Comparison of ENCODE assay signal across 1 cellular context in the genomic region with DNA sequence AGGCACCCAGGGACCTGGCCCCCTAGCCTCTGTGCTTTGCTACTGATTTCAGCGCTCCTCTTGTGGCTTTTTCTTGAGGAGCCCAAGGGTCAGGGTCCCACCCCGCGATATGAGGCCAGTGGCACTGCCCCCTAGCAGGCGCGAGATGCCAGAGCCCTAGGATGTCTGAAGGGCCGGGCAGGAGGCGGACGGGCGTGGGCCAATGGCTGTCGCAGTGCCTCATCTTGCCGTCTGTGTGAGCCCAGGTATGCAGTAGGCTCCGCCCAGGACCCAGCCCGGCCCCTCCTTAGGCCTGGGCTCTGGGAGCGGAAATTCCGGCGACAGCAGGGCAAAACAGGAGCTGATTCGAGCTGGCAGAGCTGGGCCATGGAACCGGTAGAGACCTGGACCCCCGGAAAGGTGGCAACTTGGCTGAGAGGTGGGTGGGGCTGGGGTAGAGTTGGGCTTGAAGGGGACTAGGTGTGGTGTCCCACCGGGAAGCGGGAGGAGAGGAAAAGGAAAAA.
TF ChIP-seq lines count a peak whose summit lies in the region.

A gene with protein sequence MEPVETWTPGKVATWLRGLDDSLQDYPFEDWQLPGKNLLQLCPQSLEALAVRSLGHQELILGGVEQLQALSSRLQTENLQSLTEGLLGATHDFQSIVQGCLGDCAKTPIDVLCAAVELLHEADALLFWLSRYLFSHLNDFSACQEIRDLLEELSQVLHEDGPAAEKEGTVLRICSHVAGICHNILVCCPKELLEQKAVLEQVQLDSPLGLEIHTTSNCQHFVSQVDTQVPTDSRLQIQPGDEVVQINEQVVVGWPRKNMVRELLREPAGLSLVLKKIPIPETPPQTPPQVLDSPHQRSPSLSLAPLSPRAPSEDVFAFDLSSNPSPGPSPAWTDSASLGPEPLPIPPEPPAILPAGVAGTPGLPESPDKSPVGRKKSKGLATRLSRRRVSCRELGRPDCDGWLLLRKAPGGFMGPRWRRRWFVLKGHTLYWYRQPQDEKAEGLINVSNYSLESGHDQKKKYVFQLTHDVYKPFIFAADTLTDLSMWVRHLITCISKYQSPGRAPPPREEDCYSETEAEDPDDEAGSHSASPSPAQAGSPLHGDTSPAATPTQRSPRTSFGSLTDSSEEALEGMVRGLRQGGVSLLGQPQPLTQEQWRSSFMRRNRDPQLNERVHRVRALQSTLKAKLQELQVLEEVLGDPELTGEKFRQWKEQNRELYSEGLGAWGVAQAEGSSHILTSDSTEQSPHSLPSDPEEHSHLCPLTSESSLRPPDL (plus strand): TSS at position 310 of the 503 bp plus-strand sequence. CDS start 57 bp downstream, at position 367.

TF ChIP-seq in HepG2, 621 proteins besides CTCF, POLR2A, EP300 and RAD21 (continued from another document and continues in another):
- TF ChIP-seq, protein P1, sequence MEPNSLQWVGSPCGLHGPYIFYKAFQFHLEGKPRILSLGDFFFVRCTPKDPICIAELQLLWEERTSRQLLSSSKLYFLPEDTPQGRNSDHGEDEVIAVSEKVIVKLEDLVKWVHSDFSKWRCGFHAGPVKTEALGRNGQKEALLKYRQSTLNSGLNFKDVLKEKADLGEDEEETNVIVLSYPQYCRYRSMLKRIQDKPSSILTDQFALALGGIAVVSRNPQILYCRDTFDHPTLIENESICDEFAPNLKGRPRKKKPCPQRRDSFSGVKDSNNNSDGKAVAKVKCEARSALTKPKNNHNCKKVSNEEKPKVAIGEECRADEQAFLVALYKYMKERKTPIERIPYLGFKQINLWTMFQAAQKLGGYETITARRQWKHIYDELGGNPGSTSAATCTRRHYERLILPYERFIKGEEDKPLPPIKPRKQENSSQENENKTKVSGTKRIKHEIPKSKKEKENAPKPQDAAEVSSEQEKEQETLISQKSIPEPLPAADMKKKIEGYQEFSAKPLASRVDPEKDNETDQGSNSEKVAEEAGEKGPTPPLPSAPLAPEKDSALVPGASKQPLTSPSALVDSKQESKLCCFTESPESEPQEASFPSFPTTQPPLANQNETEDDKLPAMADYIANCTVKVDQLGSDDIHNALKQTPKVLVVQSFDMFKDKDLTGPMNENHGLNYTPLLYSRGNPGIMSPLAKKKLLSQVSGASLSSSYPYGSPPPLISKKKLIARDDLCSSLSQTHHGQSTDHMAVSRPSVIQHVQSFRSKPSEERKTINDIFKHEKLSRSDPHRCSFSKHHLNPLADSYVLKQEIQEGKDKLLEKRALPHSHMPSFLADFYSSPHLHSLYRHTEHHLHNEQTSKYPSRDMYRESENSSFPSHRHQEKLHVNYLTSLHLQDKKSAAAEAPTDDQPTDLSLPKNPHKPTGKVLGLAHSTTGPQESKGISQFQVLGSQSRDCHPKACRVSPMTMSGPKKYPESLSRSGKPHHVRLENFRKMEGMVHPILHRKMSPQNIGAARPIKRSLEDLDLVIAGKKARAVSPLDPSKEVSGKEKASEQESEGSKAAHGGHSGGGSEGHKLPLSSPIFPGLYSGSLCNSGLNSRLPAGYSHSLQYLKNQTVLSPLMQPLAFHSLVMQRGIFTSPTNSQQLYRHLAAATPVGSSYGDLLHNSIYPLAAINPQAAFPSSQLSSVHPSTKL (CRISPR knock-in tag; IDR thresholded peaks at IDR 0.05): 0 out of 2 replicates have a peak, but pooled peaks have one; percentile 17
- TF ChIP-seq MYNN (CRISPR knock-in tag; IDR thresholded peaks at IDR 0.05; ENCODE audit: low read depth) (0 out of 2 replicates have a peak, but pooled peaks have one; percentile 24), XRCC5 (optimal IDR thresholded peaks at IDR 0.05; ENCODE audit: low read length) (peak; percentile 40), KAT8 (CRISPR knock-in tag; IDR thresholded peaks at IDR 0.05) (peak; percentile 69; the same call in 1 of the 2 replicates), REPIN1 (CRISPR knock-in tag; IDR thresholded peaks at IDR 0.05; ENCODE audit: borderline replicate concordance, low read depth) (no peak), MTF2 (CRISPR knock-in tag; IDR thresholded peaks at IDR 0.05; ENCODE audit: borderline replicate concordance) (peak; percentile 40; the same call in 1 of the 2 replicates), ZNF780A (CRISPR knock-in tag; IDR thresholded peaks at IDR 0.05) (no peak), ZFP82 (CRISPR knock-in tag; IDR thresholded peaks at IDR 0.05; ENCODE audit: borderline replicate concordance) (0 out of 2 replicates have a peak, but pooled peaks have one; percentile 70), FOXC1 (CRISPR knock-in tag; IDR thresholded peaks at IDR 0.05; ENCODE audit: borderline replicate concordance) (0 out of 2 replicates have a peak, but pooled peaks have one; percentile 22), MLLT10 (CRISPR knock-in tag; IDR thresholded peaks at IDR 0.05) (no peak), POLR2G (IDR thresholded peaks at IDR 0.05; ENCODE audit: low read depth, low read length) (peak; percentile 75), TARDBP (CRISPR knock-in tag; IDR thresholded peaks at IDR 0.05) (0 out of 2 replicates have a peak, but pooled peaks have one; percentile 32), DR1 (CRISPR knock-in tag; IDR thresholded peaks at IDR 0.05) (0 out of 2 replicates have a peak, but pooled peaks have one; percentile 48), ZFY (CRISPR knock-in tag; IDR thresholded peaks at IDR 0.05) (peak; percentile 52), ZNF24 (IDR thresholded peaks at IDR 0.05) (no peak), MIER3 (CRISPR knock-in tag; IDR thresholded peaks at IDR 0.05; ENCODE audit: borderline replicate concordance) (no peak)
- TF ChIP-seq, protein P2, sequence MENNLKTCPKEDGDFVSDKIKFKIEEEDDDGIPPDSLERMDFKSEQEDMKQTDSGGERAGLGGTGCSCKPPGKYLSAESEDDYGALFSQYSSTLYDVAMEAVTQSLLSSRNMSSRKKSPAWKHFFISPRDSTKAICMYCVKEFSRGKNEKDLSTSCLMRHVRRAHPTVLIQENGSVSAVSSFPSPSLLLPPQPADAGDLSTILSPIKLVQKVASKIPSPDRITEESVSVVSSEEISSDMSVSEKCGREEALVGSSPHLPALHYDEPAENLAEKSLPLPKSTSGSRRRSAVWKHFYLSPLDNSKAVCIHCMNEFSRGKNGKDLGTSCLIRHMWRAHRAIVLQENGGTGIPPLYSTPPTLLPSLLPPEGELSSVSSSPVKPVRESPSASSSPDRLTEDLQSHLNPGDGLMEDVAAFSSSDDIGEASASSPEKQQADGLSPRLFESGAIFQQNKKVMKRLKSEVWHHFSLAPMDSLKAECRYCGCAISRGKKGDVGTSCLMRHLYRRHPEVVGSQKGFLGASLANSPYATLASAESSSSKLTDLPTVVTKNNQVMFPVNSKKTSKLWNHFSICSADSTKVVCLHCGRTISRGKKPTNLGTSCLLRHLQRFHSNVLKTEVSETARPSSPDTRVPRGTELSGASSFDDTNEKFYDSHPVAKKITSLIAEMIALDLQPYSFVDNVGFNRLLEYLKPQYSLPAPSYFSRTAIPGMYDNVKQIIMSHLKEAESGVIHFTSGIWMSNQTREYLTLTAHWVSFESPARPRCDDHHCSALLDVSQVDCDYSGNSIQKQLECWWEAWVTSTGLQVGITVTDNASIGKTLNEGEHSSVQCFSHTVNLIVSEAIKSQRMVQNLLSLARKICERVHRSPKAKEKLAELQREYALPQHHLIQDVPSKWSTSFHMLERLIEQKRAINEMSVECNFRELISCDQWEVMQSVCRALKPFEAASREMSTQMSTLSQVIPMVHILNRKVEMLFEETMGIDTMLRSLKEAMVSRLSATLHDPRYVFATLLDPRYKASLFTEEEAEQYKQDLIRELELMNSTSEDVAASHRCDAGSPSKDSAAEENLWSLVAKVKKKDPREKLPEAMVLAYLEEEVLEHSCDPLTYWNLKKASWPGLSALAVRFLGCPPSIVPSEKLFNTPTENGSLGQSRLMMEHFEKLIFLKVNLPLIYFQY (CRISPR knock-in tag; IDR thresholded peaks at IDR 0.05; ENCODE audit: borderline replicate concordance): no peak
- TF ChIP-seq, protein P3, sequence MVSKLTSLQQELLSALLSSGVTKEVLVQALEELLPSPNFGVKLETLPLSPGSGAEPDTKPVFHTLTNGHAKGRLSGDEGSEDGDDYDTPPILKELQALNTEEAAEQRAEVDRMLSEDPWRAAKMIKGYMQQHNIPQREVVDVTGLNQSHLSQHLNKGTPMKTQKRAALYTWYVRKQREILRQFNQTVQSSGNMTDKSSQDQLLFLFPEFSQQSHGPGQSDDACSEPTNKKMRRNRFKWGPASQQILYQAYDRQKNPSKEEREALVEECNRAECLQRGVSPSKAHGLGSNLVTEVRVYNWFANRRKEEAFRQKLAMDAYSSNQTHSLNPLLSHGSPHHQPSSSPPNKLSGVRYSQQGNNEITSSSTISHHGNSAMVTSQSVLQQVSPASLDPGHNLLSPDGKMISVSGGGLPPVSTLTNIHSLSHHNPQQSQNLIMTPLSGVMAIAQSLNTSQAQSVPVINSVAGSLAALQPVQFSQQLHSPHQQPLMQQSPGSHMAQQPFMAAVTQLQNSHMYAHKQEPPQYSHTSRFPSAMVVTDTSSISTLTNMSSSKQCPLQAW (CRISPR knock-in tag; IDR thresholded peaks at IDR 0.05): no peak
- TF ChIP-seq, protein P4, sequence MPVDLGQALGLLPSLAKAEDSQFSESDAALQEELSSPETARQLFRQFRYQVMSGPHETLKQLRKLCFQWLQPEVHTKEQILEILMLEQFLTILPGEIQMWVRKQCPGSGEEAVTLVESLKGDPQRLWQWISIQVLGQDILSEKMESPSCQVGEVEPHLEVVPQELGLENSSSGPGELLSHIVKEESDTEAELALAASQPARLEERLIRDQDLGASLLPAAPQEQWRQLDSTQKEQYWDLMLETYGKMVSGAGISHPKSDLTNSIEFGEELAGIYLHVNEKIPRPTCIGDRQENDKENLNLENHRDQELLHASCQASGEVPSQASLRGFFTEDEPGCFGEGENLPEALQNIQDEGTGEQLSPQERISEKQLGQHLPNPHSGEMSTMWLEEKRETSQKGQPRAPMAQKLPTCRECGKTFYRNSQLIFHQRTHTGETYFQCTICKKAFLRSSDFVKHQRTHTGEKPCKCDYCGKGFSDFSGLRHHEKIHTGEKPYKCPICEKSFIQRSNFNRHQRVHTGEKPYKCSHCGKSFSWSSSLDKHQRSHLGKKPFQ (CRISPR knock-in tag; IDR thresholded peaks at IDR 0.05; ENCODE audit: insufficient replicate concordance): no peak
- TF ChIP-seq, protein P5, sequence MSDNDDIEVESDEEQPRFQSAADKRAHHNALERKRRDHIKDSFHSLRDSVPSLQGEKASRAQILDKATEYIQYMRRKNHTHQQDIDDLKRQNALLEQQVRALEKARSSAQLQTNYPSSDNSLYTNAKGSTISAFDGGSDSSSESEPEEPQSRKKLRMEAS (IDR thresholded peaks at IDR 0.05): no peak
- TF ChIP-seq, protein P6, sequence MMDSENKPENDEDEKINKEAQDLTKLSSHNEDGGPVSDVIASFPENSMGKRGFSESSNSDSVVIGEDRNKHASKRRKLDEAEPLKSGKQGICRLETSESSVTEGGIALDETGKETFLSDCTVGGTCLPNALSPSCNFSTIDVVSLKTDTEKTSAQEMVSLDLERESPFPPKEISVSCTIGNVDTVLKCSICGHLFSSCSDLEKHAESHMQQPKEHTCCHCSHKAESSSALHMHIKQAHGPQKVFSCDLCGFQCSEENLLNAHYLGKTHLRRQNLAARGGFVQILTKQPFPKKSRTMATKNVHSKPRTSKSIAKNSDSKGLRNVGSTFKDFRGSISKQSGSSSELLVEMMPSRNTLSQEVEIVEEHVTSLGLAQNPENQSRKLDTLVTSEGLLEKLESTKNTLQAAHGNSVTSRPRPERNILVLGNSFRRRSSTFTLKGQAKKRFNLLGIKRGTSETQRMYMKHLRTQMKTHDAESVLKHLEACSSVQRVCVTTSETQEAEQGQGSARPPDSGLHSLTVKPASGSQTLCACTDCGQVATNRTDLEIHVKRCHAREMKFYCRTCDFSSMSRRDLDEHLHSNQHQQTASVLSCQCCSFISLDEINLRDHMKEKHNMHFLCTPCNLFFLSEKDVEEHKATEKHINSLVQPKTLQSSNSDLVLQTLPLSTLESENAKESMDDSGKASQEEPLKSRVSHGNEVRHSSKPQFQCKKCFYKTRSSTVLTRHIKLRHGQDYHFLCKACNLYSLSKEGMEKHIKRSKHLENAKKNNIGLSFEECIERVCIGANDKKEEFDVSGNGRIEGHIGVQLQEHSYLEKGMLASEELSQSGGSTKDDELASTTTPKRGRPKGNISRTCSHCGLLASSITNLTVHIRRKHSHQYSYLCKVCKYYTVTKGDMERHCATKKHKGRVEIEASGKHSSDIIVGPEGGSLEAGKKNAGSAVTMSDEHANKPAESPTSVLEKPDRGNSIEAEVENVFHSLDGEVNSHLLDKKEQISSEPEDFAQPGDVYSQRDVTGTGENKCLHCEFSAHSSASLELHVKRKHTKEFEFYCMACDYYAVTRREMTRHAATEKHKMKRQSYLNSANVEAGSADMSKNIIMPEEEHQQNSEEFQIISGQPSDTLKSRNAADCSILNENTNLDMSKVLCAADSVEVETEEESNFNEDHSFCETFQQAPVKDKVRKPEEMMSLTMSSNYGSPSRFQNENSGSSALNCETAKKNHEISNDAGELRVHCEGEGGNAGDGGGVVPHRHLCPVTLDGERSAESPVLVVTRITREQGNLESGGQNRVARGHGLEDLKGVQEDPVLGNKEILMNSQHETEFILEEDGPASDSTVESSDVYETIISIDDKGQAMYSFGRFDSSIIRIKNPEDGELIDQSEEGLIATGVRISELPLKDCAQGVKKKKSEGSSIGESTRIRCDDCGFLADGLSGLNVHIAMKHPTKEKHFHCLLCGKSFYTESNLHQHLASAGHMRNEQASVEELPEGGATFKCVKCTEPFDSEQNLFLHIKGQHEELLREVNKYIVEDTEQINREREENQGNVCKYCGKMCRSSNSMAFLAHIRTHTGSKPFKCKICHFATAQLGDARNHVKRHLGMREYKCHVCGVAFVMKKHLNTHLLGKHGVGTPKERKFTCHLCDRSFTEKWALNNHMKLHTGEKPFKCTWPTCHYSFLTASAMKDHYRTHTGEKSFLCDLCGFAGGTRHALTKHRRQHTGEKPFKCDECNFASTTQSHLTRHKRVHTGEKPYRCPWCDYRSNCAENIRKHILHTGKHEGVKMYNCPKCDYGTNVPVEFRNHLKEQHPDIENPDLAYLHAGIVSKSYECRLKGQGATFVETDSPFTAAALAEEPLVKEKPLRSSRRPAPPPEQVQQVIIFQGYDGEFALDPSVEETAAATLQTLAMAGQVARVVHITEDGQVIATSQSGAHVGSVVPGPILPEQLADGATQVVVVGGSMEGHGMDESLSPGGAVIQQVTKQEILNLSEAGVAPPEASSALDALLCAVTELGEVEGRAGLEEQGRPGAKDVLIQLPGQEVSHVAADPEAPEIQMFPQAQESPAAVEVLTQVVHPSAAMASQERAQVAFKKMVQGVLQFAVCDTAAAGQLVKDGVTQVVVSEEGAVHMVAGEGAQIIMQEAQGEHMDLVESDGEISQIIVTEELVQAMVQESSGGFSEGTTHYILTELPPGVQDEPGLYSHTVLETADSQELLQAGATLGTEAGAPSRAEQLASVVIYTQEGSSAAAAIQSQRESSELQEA (CRISPR knock-in tag; IDR thresholded peaks at IDR 0.05; ENCODE audit: not compliant biosample characterization): no peak
